Comparison of ENCODE assay signal across 8 cellular contexts in the genomic region with DNA sequence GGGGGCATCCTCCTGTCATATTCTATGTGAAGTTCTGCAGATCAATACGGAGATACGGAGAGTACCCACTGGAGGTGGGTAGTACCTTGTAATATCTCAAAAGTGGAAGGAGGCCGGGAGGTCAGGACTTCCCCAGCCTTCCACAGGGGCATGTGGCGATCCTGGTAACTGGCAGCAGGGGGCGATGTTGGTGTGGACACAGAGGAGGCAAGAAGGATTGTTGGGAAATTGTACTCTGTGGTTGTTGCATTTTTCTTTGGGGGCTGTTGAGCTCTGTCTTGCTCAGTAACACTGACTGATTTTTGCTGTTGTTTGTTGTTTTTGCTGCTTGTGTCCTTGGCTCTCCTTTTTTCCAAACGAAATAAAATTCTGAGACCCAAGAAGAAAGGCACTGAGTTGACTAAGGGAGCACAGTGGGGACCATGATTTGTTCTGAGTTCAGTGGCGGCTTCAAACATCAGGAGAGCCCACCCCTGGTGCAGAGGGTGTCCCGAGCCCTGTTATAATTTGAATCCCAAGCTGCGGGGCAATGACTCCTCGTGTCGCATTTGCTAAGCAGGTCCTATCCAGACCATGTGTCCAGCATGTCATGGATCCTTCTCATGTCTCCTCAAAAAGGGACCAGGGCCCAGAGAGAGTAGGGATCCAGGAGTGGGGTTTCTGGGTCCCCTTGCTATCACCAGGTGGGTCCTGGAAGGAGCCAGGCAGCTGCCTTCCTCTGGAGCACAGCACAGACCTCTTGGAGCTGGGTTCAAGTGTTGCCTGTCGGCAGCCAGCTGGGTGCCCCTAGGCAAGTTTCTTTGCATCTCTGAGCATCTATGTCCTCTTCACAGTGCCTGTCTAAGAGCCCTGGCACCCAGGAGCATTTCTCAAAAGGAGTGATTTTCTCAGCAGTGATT. TPM values are rescaled to one million over a fixed set of nuclear protein-coding genes. Genes with fewer than 3 reads are reported as not detected.
A peak's percentile ranks its signal among the peaks of the same experiment; 100 is the strongest.
DNase-seq lines count a peak whose midpoint lies in the region; ATAC-seq and TF ChIP-seq lines count a peak whose summit lies in the region.

No MANE protein-coding gene starts in this region.

- H3K9me3 ChIP-seq in ascending aorta: no peaks in the 10 kb centered on the region

- intact Hi-C loops in ascending aorta (cut with DNase I): loop anchor here (2.0 kb wide), 1 partner anchor 228 kb away; no protein-coding TSS in a partner anchor

- ATAC-seq in GM21717 (IDR thresholded peaks at IDR 0.05; ENCODE audit: unreplicated experiment): peak; percentile 66
- ATAC-seq in HG03139 (IDR thresholded peaks at IDR 0.05; ENCODE audit: unreplicated experiment): no peak

- TF ChIP-seq CTCF in ascending aorta (IDR thresholded peaks at IDR 0.05): peak; percentile 51 to 80 (median 69)

- no peaks in the 10 kb centered on the region for H3K4me1 ChIP-seq in ascending aorta

- H3K4me3 ChIP-seq in ascending aorta: no peak overlapping the region

- no peak overlapping the region for H3K27ac ChIP-seq in ascending aorta

- DNase-seq in DMS 273 (lab: John Stamatoyannopoulos, UW; ENCODE audit: unreplicated experiment): peak; percentile 89
- DNase-seq in MV-4-11 (lab: John Stamatoyannopoulos, UW): peak; percentile 63
- DNase-seq in T-helper 2 cell: peak in 4 of 5 experiments; percentile 33 to 59 (median 51)
- DNase-seq in ascending aorta (ENCODE audit: low spot score in 2 of 2): peak; percentile 37 to 78
- peak; percentile 74 for DNase-seq in iPS-NIHi11 (ENCODE audit: low spot score)
- DNase-seq in stimulated activated CD4-positive, alpha-beta T cell treated with anti-CD3 and anti-CD28 coated beads, Interleukin-1b, Interleukin-23, amount 100 ng/mL, for 4 hours (ENCODE audit: low read depth in 2 of 2): peak; percentile 47 to 60

- no peaks in the 10 kb centered on the region for H3K36me3 ChIP-seq in ascending aorta

- peaks cover 10% of the 10 kb centered on the region for H3K27me3 ChIP-seq in ascending aorta

RNA-seq across cellular contexts. Expression of a gene that starts 22.8 kb away (rescaled TPM):
- total RNA-seq in ascending aorta: not detected
